Comparison of ENCODE assay signal across 9 cellular contexts in genomic region chr16:3171855-3172593, GRCh38. TPM values are rescaled to one million over a fixed set of nuclear protein-coding genes. Genes with fewer than 3 reads are reported as not detected.
A peak's percentile ranks its signal among the peaks of the same experiment; 100 is the strongest.
DNase-seq lines count a peak whose midpoint lies in the region; ATAC-seq and TF ChIP-seq lines count a peak whose summit lies in the region.
"Had no signal": no experiment of that assay in that cellular context is flagged by ENCODE, and none has a peak within 500 bp of the region (broad histone marks: within the 10 kb centered on the region; RNA-seq: fewer than 3 reads in every experiment).

No MANE protein-coding gene starts in this region.

- peak overlapping the region; percentile 24 for H3K27ac Mint-ChIP-seq in endodermal cell

- no peak for TF ChIP-seq CTCF in endodermal cell (conservative IDR thresholded peaks at IDR 0.05)
- no peak for TF ChIP-seq CTCF in dorsolateral prefrontal cortex (IDR thresholded peaks at IDR 0.05 in 54 of 56, conservative IDR thresholded peaks at IDR 0.05 in 2 of 56; ENCODE audit: low read depth in 1 of 56, partially characterized antibody in 56 of 56)

- no peaks in the 10 kb centered on the region for H3K36me3 Mint-ChIP-seq in endodermal cell (ENCODE audit: low read depth)

- 0 out of 2 replicates have a peak, but pooled peaks cover 5% of the 10 kb centered on the region for H3F3A ChIP-seq in GM23248 (ENCODE audit: insufficient read depth)

- peak overlapping the region; percentile 59 for H3K4me3 Mint-ChIP-seq in endodermal cell

- H3K9me2 ChIP-seq in GM23248 (ENCODE audit: insufficient read depth), result no peaks in the 10 kb centered on the region

- no peaks in the 10 kb centered on the region for H3K9me3 ChIP-seq in GM23248 (ENCODE audit: low read depth)
- H3K9me3 ChIP-seq in endodermal cell (ENCODE audit: control insufficient read depth, low read length), result no peaks in the 10 kb centered on the region

- no peak overlapping the region for H3K9ac ChIP-seq in GM23248
- no peak overlapping the region for H3K9ac ChIP-seq in endodermal cell (ENCODE audit: extremely low read depth, low read length, poor library complexity, severe bottlenecking)

- H3K4me1 Mint-ChIP-seq in endodermal cell, result peaks cover 3% of the 10 kb centered on the region

- ATAC-seq in left colon, result no peak
- no peak for ATAC-seq in HG02870 (IDR thresholded peaks at IDR 0.05; ENCODE audit: unreplicated experiment)

- H3K4me1 ChIP-seq in GM23248 (ENCODE audit: insufficient read depth), result 0 out of 2 replicates have a peak, but pooled peaks cover 4% of the 10 kb centered on the region
- H3K4me1 ChIP-seq in endodermal cell (ENCODE audit: control insufficient read depth, insufficient read depth, low read length), result peaks cover 2% of the 10 kb centered on the region

- H2AFZ ChIP-seq in GM23248, result no peak overlapping the region

- 11 to 16% methylated on average over 34 to 41 of the region's 41 CpGs for WGBS in GM23248 (ENCODE audit: low coverage in 1 of 2, low lambda C conversion rate in 2 of 2, missing lambda C conversion rate in 2 of 2), 2 experiments
- WGBS in endodermal cell (ENCODE audit: insufficient coverage in 1 of 2, insufficient read length in 1 of 2), 2 experiments, result 3 to 5% methylated on average over 32 to 41 of the region's 41 CpGs

- H3K27me3 Mint-ChIP-seq in endodermal cell (ENCODE audit: insufficient read depth), result peaks cover 86% of the 10 kb centered on the region

- no peaks in the 10 kb centered on the region for H4K20me1 ChIP-seq in GM23248 (ENCODE audit: insufficient read depth)

- no peak overlapping the region for H3K4me3 ChIP-seq in GM23248
- peak overlapping the region; percentile 71 for H3K4me3 ChIP-seq in endodermal cell (ENCODE audit: low read length)
- H3K4me3 ChIP-seq in dorsolateral prefrontal cortex, result no peak overlapping the region

- DNase-seq in GM23248 (peak; percentile 15), SK-MEL-5 (ENCODE audit: low read depth, low spot score) (peak; percentile 62), endodermal cell (peak; percentile 92), Kasumi-1 (lab: John Stamatoyannopoulos, UW) (no peak), left colon (no peak), dorsolateral prefrontal cortex (no peak)
- DNase-seq in stimulated activated CD8-positive, alpha-beta memory T cell treated with anti-CD3 and anti-CD28 coated beads, Interleukin-2, amount 100 ng/mL, for 48 hours (ENCODE audit: low read depth in 2 of 2), result peak; percentile 56 to 62

- H3K27ac ChIP-seq in GM23248 (no peak overlapping the region), endodermal cell (ENCODE audit: low read depth, low read length) (no peak overlapping the region), dorsolateral prefrontal cortex (no peak overlapping the region)

- H3K9me3 Mint-ChIP-seq in endodermal cell, result no peaks in the 10 kb centered on the region

- no peak overlapping the region for H3K4me2 ChIP-seq in GM23248 (ENCODE audit: unreplicated experiment)

- peaks cover 81% of the 10 kb centered on the region for H3K27me3 ChIP-seq in GM23248 (replicated peaks; ENCODE audit: insufficient read depth)
- H3K27me3 ChIP-seq in endodermal cell (ENCODE audit: control insufficient read depth, insufficient read depth, low read length, poor library complexity, severe bottlenecking), result peaks cover 89% of the 10 kb centered on the region
- H3K27me3 ChIP-seq in dorsolateral prefrontal cortex, result peaks cover 11 to 87% (median 78%) of the 10 kb centered on the region in 45 donors

- no peaks in the 10 kb centered on the region for H3K36me3 ChIP-seq in GM23248 (ENCODE audit: low read depth)
- H3K36me3 ChIP-seq in endodermal cell (ENCODE audit: control insufficient read depth, insufficient read depth, low read length), result no peaks in the 10 kb centered on the region

- no peaks in the 10 kb centered on the region for H3K79me2 ChIP-seq in GM23248 (ENCODE audit: insufficient read depth)

- intact Hi-C loops in left colon (cut with DNase I, micrococcal nuclease) (no loop called here), dorsolateral prefrontal cortex (cut with DNase I) (no loop called here)

- in situ Hi-C loops in GM23248 (cut with MboI), result no loop called here
- in situ Hi-C loops in SK-MEL-5 (cut with HindIII; ENCODE audit: low pct_unique_long_range_greater_than_20kb, low sequenced_read_pairs), result no loop called here

RNA-seq across cellular contexts. Expression of gene OR1F1, which starts 16.0 kb away (rescaled TPM):
- total RNA-seq in GM23248 (2014; rRNA removed; shearing (Covaris generic)), result 5.3 TPM in 1 of 2 replicates, not detected in the other
- polyA plus RNA-seq in GM23248 (2016; fragmentation: Nextera tagmentation; extraction: Ambion mirVana), result not detected in 2 replicates
- 0.21 TPM in 1 of 2 replicates, not detected in the other for total RNA-seq in SK-MEL-5 (2014; rRNA removed; shearing (Covaris generic))
- polyA plus RNA-seq in SK-MEL-5 (2015; cell fraction: cytosol; rRNA removed), result 1.00 and 1.7 TPM in 2 replicates
- polyA plus RNA-seq in SK-MEL-5 (2015; cell fraction: nucleus; rRNA removed), result 1.2 and 1.9 TPM in 2 replicates
- total RNA-seq in endodermal cell (under 1 TPM in 1 of 2 donors, not detected in 1; 0.29 TPM), left colon (not detected), dorsolateral prefrontal cortex (1 to 10 TPM in 49 of 120 experiments, under 1 TPM in 46, not detected in 25; 0.52 to 3.4 (median 1.0) TPM)
- polyA plus RNA-seq in endodermal cell (2013, experiment 1 of 2), result not detected
- polyA plus RNA-seq in endodermal cell (2013, experiment 2 of 2), result not detected
- total RNA-seq: glomerular endothelial cell had no signal

RNA-seq across cellular contexts. Expression of gene ZNF213, which starts 37.2 kb away (rescaled TPM):
- total RNA-seq in GM23248 (2014; rRNA removed; shearing (Covaris generic)), result 7.3 and 7.7 TPM in 2 replicates
- 5.3 and 5.4 TPM in 2 replicates for polyA plus RNA-seq in GM23248 (2016; fragmentation: Nextera tagmentation; extraction: Ambion mirVana)
- 0.85 and 1.8 TPM in 2 replicates for total RNA-seq in SK-MEL-5 (2014; rRNA removed; shearing (Covaris generic))
- polyA plus RNA-seq in SK-MEL-5 (2015; cell fraction: cytosol; rRNA removed), result 8.9 and 11.2 TPM in 2 replicates
- 10.4 and 15.7 TPM in 2 replicates for polyA plus RNA-seq in SK-MEL-5 (2015; cell fraction: nucleus; rRNA removed)
- total RNA-seq in endodermal cell (1 to 10 TPM; 5.1 to 6.3 TPM), left colon (10 to 100 TPM; 12.3 to 13.8 TPM), dorsolateral prefrontal cortex (10 to 100 TPM; 15.3 to 32.9 (median 20.5) TPM)
- polyA plus RNA-seq in endodermal cell (2013, experiment 1 of 2), result 11.4 TPM
- 10.5 TPM for polyA plus RNA-seq in endodermal cell (2013, experiment 2 of 2)

RNA-seq across cellular contexts. Expression of gene ZNF205, which starts 59.6 kb away (rescaled TPM):
- total RNA-seq in GM23248 (2014; rRNA removed; shearing (Covaris generic)), result 12.5 and 14.6 TPM in 2 replicates
- polyA plus RNA-seq in GM23248 (2016; fragmentation: Nextera tagmentation; extraction: Ambion mirVana), result 4.2 and 4.4 TPM in 2 replicates
- 13.6 and 14.3 TPM in 2 replicates for total RNA-seq in SK-MEL-5 (2014; rRNA removed; shearing (Covaris generic))
- polyA plus RNA-seq in SK-MEL-5 (2015; cell fraction: cytosol; rRNA removed), result 12.4 and 17.8 TPM in 2 replicates
- polyA plus RNA-seq in SK-MEL-5 (2015; cell fraction: nucleus; rRNA removed), result 20.0 and 44.3 TPM in 2 replicates
- total RNA-seq in endodermal cell (10 to 100 TPM; 15.4 to 18.3 TPM), left colon (1 to 10 TPM; 8.2 to 9.6 TPM), dorsolateral prefrontal cortex (10 to 100 TPM in 64 of 120 experiments, 1 to 10 TPM in 56; 6.4 to 18.5 (median 10.4) TPM)
- polyA plus RNA-seq in endodermal cell (2013, experiment 1 of 2), result 19.4 TPM
- polyA plus RNA-seq in endodermal cell (2013, experiment 2 of 2), result 17.3 TPM

Comparison
In these comparisons a context has a peak if more than half of its experiments do, and no peak if none do; other contexts are left out.
1. DNase-seq: peak in GM23248 (single experiment), SK-MEL-5 (single experiment), endodermal cell (single experiment) and stimulated activated CD8-positive, alpha-beta memory T cell treated with anti-CD3 and anti-CD28 coated beads, Interleukin-2, amount 100 ng/mL, for 48 hours (2 of 2); none in Kasumi-1 (0 of 2), left colon (0 of 2) and dorsolateral prefrontal cortex (0 of 10).